Comparison of ENCODE assay signal across 1 cellular context in genomic region chr12:95462551-95462950, GRCh38.
TF ChIP-seq lines count a peak whose summit lies in the region.

No MANE protein-coding gene starts in this region.

TF ChIP-seq in K562, 482 proteins besides CTCF, POLR2A, EP300 and RAD21 (continued from another document):
- TF ChIP-seq MLX (CRISPR knock-in tag; conservative IDR thresholded peaks at IDR 0.05) = no peak
- no peak for TF ChIP-seq NR2C1 (IDR thresholded peaks at IDR 0.05)
- peak; percentile 53; the same call in 1 of the 2 replicates for TF ChIP-seq NR2C1 (tag; IDR thresholded peaks at IDR 0.05)
- TF ChIP-seq SMAD4 (CRISPR knock-in tag; conservative IDR thresholded peaks at IDR 0.05) = peak; percentile 68; the same call in 1 of the 2 replicates
- TF ChIP-seq POLR2AphosphoS2 (IDR thresholded peaks at IDR 0.05; ENCODE audit: low read length) = no peak
- no peak for TF ChIP-seq GATA2 (CRISPR knock-in tag; IDR thresholded peaks at IDR 0.05)
- no peak for TF ChIP-seq CREBBP (IDR thresholded peaks at IDR 0.05; ENCODE audit: low read depth, low read length)
- TF ChIP-seq GABPB1 (CRISPR knock-in tag; IDR thresholded peaks at IDR 0.05) = no peak
- TF ChIP-seq CXXC5 (CRISPR knock-in tag; IDR thresholded peaks at IDR 0.05) = peak; percentile 26; the same call in 1 of the 2 replicates
- TF ChIP-seq TEAD1 (CRISPR knock-in tag; IDR thresholded peaks at IDR 0.05) = 0 out of 4 replicates have a peak, but pooled peaks of 1 of the 2 experiments have one; percentile 28
- TF ChIP-seq NR4A1 (CRISPR knock-in tag; IDR thresholded peaks at IDR 0.05) = no peak
- 0 out of 2 replicates have a peak, but pooled peaks have one; percentile 41 for TF ChIP-seq NR4A1 (tag; IDR thresholded peaks at IDR 0.05)
